21 cellular contexts compared by ENCODE assay signal in the genomic region with DNA sequence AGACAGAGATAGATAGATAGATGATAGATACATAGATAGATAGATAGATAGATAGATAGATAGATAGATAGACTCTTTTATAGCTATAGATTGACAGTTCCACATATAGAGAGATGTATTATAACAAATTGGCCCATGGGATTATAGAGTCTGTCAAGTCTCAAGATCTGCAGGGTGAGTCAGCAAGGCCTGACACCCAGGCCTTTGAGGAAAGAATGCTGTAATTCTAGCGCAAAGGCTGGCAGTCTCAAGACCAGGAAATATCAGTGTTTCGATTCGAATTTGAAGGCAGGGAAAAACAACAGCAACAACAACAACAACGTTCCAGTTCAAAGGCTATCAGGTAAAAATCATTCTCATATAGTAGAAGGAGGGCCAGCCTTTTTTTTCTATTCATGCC.
DNase-seq lines count a peak whose midpoint lies in the region; ATAC-seq and TF ChIP-seq lines count a peak whose summit lies in the region.
"Had no signal": no experiment of that assay in that cellular context is flagged by ENCODE, and none has a peak within 500 bp of the region (broad histone marks: within the 10 kb centered on the region; RNA-seq: fewer than 3 reads in every experiment).

No MANE protein-coding gene starts in this region.

- CTCF ChIA-PET in activated CD4-positive, alpha-beta T cell treated with anti-CD3 and anti-CD28 coated beads for 36 hours (lab: Charles Lee) = no interaction called here

- H2AFZ ChIP-seq in Karpas-422 (ENCODE audit: low read length) = 0 out of 2 replicates have a peak overlapping the region, but pooled peaks have one; percentile 0
- peak overlapping the region; percentile 61 for H2AFZ ChIP-seq in SU-DHL-6 (ENCODE audit: low read depth, low read length, severe bottlenecking)

- no peak overlapping the region for H3K4me3 ChIP-seq in Karpas-422 (ENCODE audit: low read length)
- H3K4me3 ChIP-seq in SU-DHL-6 (ENCODE audit: insufficient read depth, low read length, poor library complexity, severe bottlenecking) = no peak overlapping the region
- H3K4me3 ChIP-seq in skeletal muscle cell (ENCODE audit: low read depth, low read length) = no peak overlapping the region
- H3K4me3 ChIP-seq in uterus = no peak overlapping the region

- H3K4me1 Mint-ChIP-seq in activated CD4-positive, alpha-beta T cell treated with anti-CD3 and anti-CD28 coated beads for 36 hours = no peaks in the 10 kb centered on the region
- H3K4me1 Mint-ChIP-seq: T-helper 17 cell had no signal

- no peak for TF ChIP-seq CTCF in SU-DHL-6 (IDR thresholded peaks at IDR 0.05; ENCODE audit: insufficient read depth, low read length, poor library complexity, severe bottlenecking)
- no peak for TF ChIP-seq CTCF in uterus (IDR thresholded peaks at IDR 0.05)

- no peaks in the 10 kb centered on the region for H3K27me3 Mint-ChIP-seq in activated CD4-positive, alpha-beta T cell treated with anti-CD3 and anti-CD28 coated beads for 36 hours
- H3K27me3 Mint-ChIP-seq: T-helper 17 cell had no signal

- intact Hi-C loops in uterus (cut with DNase I; ENCODE audit: low total_unique reads) = no loop called here
- intact Hi-C loops in activated CD4-positive, alpha-beta T cell treated with anti-CD3 and anti-CD28 coated beads for 36 hours (cut with DNase I, micrococcal nuclease) = no loop called here

- no peaks in the 10 kb centered on the region for H3K36me3 ChIP-seq in Karpas-422 (ENCODE audit: insufficient read depth, low read length)
- no peaks in the 10 kb centered on the region for H3K36me3 ChIP-seq in SU-DHL-6 (ENCODE audit: low read length)
- H3K36me3 ChIP-seq in uterus = no peaks in the 10 kb centered on the region

- H3K4me3 Mint-ChIP-seq in activated CD4-positive, alpha-beta T cell treated with anti-CD3 and anti-CD28 coated beads for 36 hours = no peak overlapping the region
- H3K4me3 Mint-ChIP-seq: T-helper 17 cell had no signal

- H3K9me3 Mint-ChIP-seq in activated CD4-positive, alpha-beta T cell treated with anti-CD3 and anti-CD28 coated beads for 36 hours (ENCODE audit: low read depth) = peaks cover 7% of the 10 kb centered on the region

- H3K4me2 ChIP-seq in Karpas-422 (ENCODE audit: low read depth, low read length, poor library complexity, severe bottlenecking) (no peak overlapping the region), SU-DHL-6 (ENCODE audit: low read depth, low read length, poor library complexity, severe bottlenecking) (no peak overlapping the region)

- H3K27ac ChIP-seq in Karpas-422 (ENCODE audit: low read length) (no peak overlapping the region), SU-DHL-6 (ENCODE audit: low read depth, low read length) (no peak overlapping the region), uterus (no peak overlapping the region)
- H3K27ac ChIP-seq: C4-2B had no signal

- H3K9ac ChIP-seq in Karpas-422 (ENCODE audit: low read length) = no peak overlapping the region
- no peak overlapping the region for H3K9ac ChIP-seq in SU-DHL-6 (ENCODE audit: low read length)

- ATAC-seq in activated CD4-positive, alpha-beta T cell treated with anti-CD3 and anti-CD28 coated beads for 36 hours = no peak
- ATAC-seq: HCT116, HepG2, T-helper 17 cell had no signal

- TF ChIP-seq POLR2A in uterus (IDR thresholded peaks at IDR 0.05) = no peak

- no peaks in the 10 kb centered on the region for H3K36me3 Mint-ChIP-seq in activated CD4-positive, alpha-beta T cell treated with anti-CD3 and anti-CD28 coated beads for 36 hours (ENCODE audit: low read depth)

- no peaks in the 10 kb centered on the region for H3F3A ChIP-seq in SU-DHL-6 (ENCODE audit: insufficient read depth)

- H3K9me3 ChIP-seq in Karpas-422 (ENCODE audit: low read length) = no peaks in the 10 kb centered on the region
- no peaks in the 10 kb centered on the region for H3K9me3 ChIP-seq in SU-DHL-6 (ENCODE audit: insufficient read depth, low read length)
- H3K9me3 ChIP-seq in uterus = no peaks in the 10 kb centered on the region

- 0 out of 2 replicates have a peak, but pooled peaks cover 5% of the 10 kb centered on the region for H3K9me2 ChIP-seq in Karpas-422 (replicated peaks; ENCODE audit: insufficient read depth, low read length)
- H3K9me2 ChIP-seq in SU-DHL-6 (replicated peaks; ENCODE audit: insufficient read depth, low read length) = no peaks in the 10 kb centered on the region

- DNase-seq in Karpas-422 (no peak), iris pigment epithelial cell (ENCODE audit: low read depth) (peak; percentile 7), skeletal muscle cell (ENCODE audit: low read depth) (peak; percentile 2), NCI-H1694 treated with DMSO at 0.1 percent for 48 hours (lab: John Stamatoyannopoulos, UW) (no peak), uterus (no peak), AG20443 (ENCODE audit: low spot score) (no peak)
- DNase-seq in activated CD4-positive, alpha-beta T cell treated with anti-CD3 and anti-CD28 coated beads for 36 hours = no peak
- DNase-seq: ACHN; AML-193; DND-41; KBM-7; NCI-H1436; NCI-H2029; NCI-H2171 treated with DMSO at 0.1 percent for 48 hours; NK-92 treated with Interleukin-12 subunit alpha and Interleukin-12 subunit beta, amount 100 ng/mL, for 24 hours; SHP77; T-helper 17 cell had no signal

- H3K4me1 ChIP-seq in Karpas-422 (ENCODE audit: low read length) (no peaks in the 10 kb centered on the region), uterus (no peaks in the 10 kb centered on the region)

- H4K20me1 ChIP-seq in Karpas-422 (ENCODE audit: insufficient read depth, low read depth, low read length) = no peaks in the 10 kb centered on the region
- H4K20me1 ChIP-seq in SU-DHL-6 (ENCODE audit: low read depth, low read length) = no peaks in the 10 kb centered on the region

- no peak overlapping the region for H3K27ac Mint-ChIP-seq in activated CD4-positive, alpha-beta T cell treated with anti-CD3 and anti-CD28 coated beads for 36 hours
- H3K27ac Mint-ChIP-seq: T-helper 17 cell had no signal

- H3K27me3 ChIP-seq in Karpas-422 (ENCODE audit: low read length) = no peaks in the 10 kb centered on the region
- no peaks in the 10 kb centered on the region for H3K27me3 ChIP-seq in SU-DHL-6 (ENCODE audit: low read length)
- H3K27me3 ChIP-seq in uterus = no peaks in the 10 kb centered on the region

- POLR2A ChIA-PET in activated CD4-positive, alpha-beta T cell treated with anti-CD3 and anti-CD28 coated beads for 36 hours (lab: Charles Lee) = no interaction called here

- H3K79me2 ChIP-seq in Karpas-422 (ENCODE audit: low read length) (no peaks in the 10 kb centered on the region), SU-DHL-6 (ENCODE audit: insufficient read depth, low read length) (no peaks in the 10 kb centered on the region)

Comparison
In these comparisons a context has a peak if more than half of its experiments do, and no peak if none do; other contexts are left out.
1. DNase-seq: peak in iris pigment epithelial cell (single experiment) and skeletal muscle cell (single experiment); none in Karpas-422 (single experiment), NCI-H1694 treated with DMSO at 0.1 percent for 48 hours (single experiment), uterus (0 of 2), activated CD4-positive, alpha-beta T cell treated with anti-CD3 and anti-CD28 coated beads for 36 hours (single experiment) and AG20443 (single experiment).